Comparison of ENCODE assay signal across 14 cellular contexts in the genomic region with DNA sequence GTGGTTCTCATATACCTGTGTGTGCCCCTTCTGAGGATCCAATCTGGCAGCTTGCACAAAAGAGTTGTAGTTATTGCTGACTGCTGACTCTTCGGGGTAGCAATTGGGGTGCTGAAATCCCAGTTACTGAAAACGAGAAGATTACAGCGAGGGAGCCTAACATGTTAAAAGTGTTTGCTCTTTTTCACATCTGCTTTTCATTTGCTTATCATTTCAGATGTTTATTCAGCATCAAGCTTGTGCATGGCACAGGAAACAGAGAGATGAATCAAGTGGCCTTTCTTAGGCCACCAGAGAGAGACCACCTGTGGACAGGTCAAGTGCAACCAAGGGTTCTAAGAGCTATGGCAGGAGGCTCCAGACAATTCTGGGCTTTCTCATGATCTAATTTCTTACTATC. TPM values are rescaled to one million over a fixed set of nuclear protein-coding genes. Genes with fewer than 3 reads are reported as not detected.
DNase-seq lines count a peak whose midpoint lies in the region; ATAC-seq, FAIRE-seq and TF ChIP-seq lines count a peak whose summit lies in the region.
"Had no signal": no experiment of that assay in that cellular context is flagged by ENCODE, and none has a peak within 500 bp of the region (broad histone marks: within the 10 kb centered on the region; RNA-seq: fewer than 3 reads in every experiment).

No MANE protein-coding gene starts in this region.

- FAIRE-seq in GM12891 (lab: Jason Lieb, UNC) = no peak
- no peak for FAIRE-seq in GM12878 (lab: Jason Lieb, UNC)
- FAIRE-seq: A549 had no signal

- TF ChIP-seq EP300 in GM12878 (IDR thresholded peaks at IDR 0.05; ENCODE audit: borderline replicate concordance in 1 of 2, control insufficient read depth in 1 of 2, low read depth in 2 of 2, low read length in 2 of 2) = no peak

- SMC1A ChIA-PET in GM12878 (lab: Charles Lee; ENCODE audit: uncharacterized antibody, unreplicated experiment) = interaction anchor here (0.6 to 2.3 kb wide), 3 partner anchors 11 to 22 kb away, joined by 3 to 6 read pairs (median 5); no protein-coding TSS in a partner anchor

- peaks cover 9% of the 10 kb centered on the region for H3K79me2 ChIP-seq in GM12878 (ENCODE audit: control insufficient read depth, insufficient read depth, low read length)

- H3K36me3 ChIP-seq in GM12878 (ENCODE audit: control insufficient read depth in 2 of 2, insufficient read depth in 2 of 2, low read length in 1 of 2) = no peaks in the 10 kb centered on the region; a peak in 2 of 4 replicates
- peaks cover 0 to 17% (median 3%) of the 10 kb centered on the region in 6 donors for H3K36me3 ChIP-seq in spleen

- H3K27me3 ChIP-seq in HL-60 (ENCODE audit: insufficient read depth, poor library complexity, severe bottlenecking) = no peaks in the 10 kb centered on the region
- H3K27me3 ChIP-seq in GM12878 (replicated peaks in 1 of 2; ENCODE audit: control insufficient read depth in 2 of 2, insufficient read depth in 2 of 2, low read length in 1 of 2) = no peaks in the 10 kb centered on the region
- no peaks in the 10 kb centered on the region for H3K27me3 ChIP-seq in spleen (replicated peaks in 1 of 7)

- TF ChIP-seq POLR2A in GM12891 (IDR thresholded peaks at IDR 0.05; ENCODE audit: low read depth, low read length) (no peak), GM12878 (IDR thresholded peaks at IDR 0.05; ENCODE audit: low read depth, low read length) (no peak), spleen (IDR thresholded peaks at IDR 0.05) (no peak)

- WGBS in GM12878 (ENCODE audit: insufficient coverage, insufficient replicate concordance, low lambda C conversion rate, missing lambda C conversion rate) = 0% methylated on average over 3 of the region's 3 CpGs
- WGBS in spleen, 5 donors = 56 to 86% (median 61%) methylated on average over 3 of the region's 3 CpGs

- H3K27ac ChIP-seq in HL-60 (replicated peaks) = peak overlapping the region; percentile 94
- H3K27ac ChIP-seq in GM12878 (ENCODE audit: control insufficient read depth, insufficient read depth) = peak overlapping the region; percentile 50
- peak overlapping the region in 5 of 8 donors; percentile 11 to 84 (median 36) for H3K27ac ChIP-seq in spleen
- H3K27ac ChIP-seq: A549, GM23248 had no signal

- in situ Hi-C loops in GM12878 (cut with MboI) = no loop called here

- ATAC-seq in GM12878 = no peak; the same call in 1 of the 3 replicates
- ATAC-seq: A549 had no signal

- peak overlapping the region; percentile 8; the same call in 1 of the 2 replicates for H3K9ac ChIP-seq in GM12878 (ENCODE audit: control insufficient read depth, insufficient read depth, low read length)
- H3K9ac ChIP-seq: GM23248 had no signal

- no peak overlapping the region; the same call in 1 of the 2 replicates for H2AFZ ChIP-seq in GM12878 (ENCODE audit: control insufficient read depth, low read depth, low read length)
- H2AFZ ChIP-seq: GM23248 had no signal

- H3K4me2 ChIP-seq in GM12878 (ENCODE audit: control insufficient read depth, insufficient read depth) = no peak overlapping the region
- H3K4me2 ChIP-seq: A549 had no signal

- POLR2A ChIA-PET in GM12878 (lab: Charles Lee) = interaction anchor here (0.8 to 1.1 kb wide), 2 partner anchors 11 to 133 kb away, joined by 3 to 5 read pairs; no protein-coding TSS in a partner anchor

- TF ChIP-seq CTCF in HL-60 (IDR thresholded peaks at IDR 0.05; ENCODE audit: insufficient read depth, low read length) = no peak
- TF ChIP-seq CTCF in GM12878 (IDR thresholded peaks at IDR 0.05 in 2 of 3, conservative IDR thresholded peaks at IDR 0.05 in 1 of 3; ENCODE audit: control insufficient read depth in 2 of 3, extremely low read depth in 1 of 3, insufficient read depth in 1 of 3, low read depth in 3 of 3, low read length in 3 of 3) = no peak
- no peak for TF ChIP-seq CTCF in spleen (IDR thresholded peaks at IDR 0.05 in 8 of 11, conservative IDR thresholded peaks at IDR 0.05 in 3 of 11)

- H3K4me3 ChIP-seq in HL-60 (replicated peaks; ENCODE audit: insufficient read depth, low read length) (no peak overlapping the region), GM12878 (no peak overlapping the region), spleen (no peak overlapping the region)
- H3K4me3 ChIP-seq: A549, GM23248 had no signal

- H4K20me1 ChIP-seq in GM12878 (ENCODE audit: control insufficient read depth, insufficient read depth) = no peaks in the 10 kb centered on the region

- no TSS peak for BruUV-seq in GM12878 (replicated peaks; lab: Mats Ljungman, UMichigan)

- DNase-seq in GM12891 (ENCODE audit: insufficient read length, low spot score) (no peak), HL-60 (ENCODE audit: low read depth in 1 of 2, low spot score in 1 of 2) (no peak), GM12878 (ENCODE audit: low read depth, low spot score) (no peak), spleen (no peak), NCI-H146 treated with DMSO at 0.1 percent for 48 hours (lab: John Stamatoyannopoulos, UW; ENCODE audit: unreplicated experiment) (no peak), AML-193 (lab: John Stamatoyannopoulos, UW) (no peak), GM19240 (ENCODE audit: insufficient read length, low spot score) (no peak)
- DNase-seq: Caco-2; CD8-positive, alpha-beta memory T cell; H7; IMR-90; KBM-7 had no signal

- TF ChIP-seq RAD21 in GM12878 (IDR thresholded peaks at IDR 0.05; ENCODE audit: insufficient read depth, low read depth, low read length) = no peak

- RAD21 ChIA-PET in GM12878 (lab: Charles Lee; ENCODE audit: unreplicated experiment) = interaction anchor here (2.3 to 2.5 kb wide), 2 partner anchors 12 to 15 kb away, joined by 8 to 14 read pairs; no protein-coding TSS in a partner anchor

- peaks cover 3% of the 10 kb centered on the region; the same call in 2 of the 3 replicates for H3K9me3 ChIP-seq in GM12878 (replicated peaks; ENCODE audit: control insufficient read depth, insufficient read depth, low read length)
- peaks cover 0 to 9% (median 3%) of the 10 kb centered on the region in 8 donors for H3K9me3 ChIP-seq in spleen

- intact Hi-C loops in GM12878 (cut with micrococcal nuclease; ENCODE audit: unreplicated experiment) (no loop called here), spleen (cut with DNase I; ENCODE audit: low total_unique reads) (no loop called here)

- CTCF ChIA-PET in GM12878 (lab: Yijun Ruan, JAX) = interaction anchor here (0.6 to 2.6 kb wide), 5 partner anchors 10 to 115 kb away, joined by 3 to 13 read pairs (median 3); a partner anchor contains a TSS

- H3K4me1 ChIP-seq in GM12878 (ENCODE audit: control insufficient read depth, insufficient read depth, low read length) = peaks cover 35% of the 10 kb centered on the region
- H3K4me1 ChIP-seq in spleen = peaks cover 0 to 67% (median 17%) of the 10 kb centered on the region in 6 donors
- H3K4me1 ChIP-seq: Caco-2 had no signal

TF ChIP-seq in GM12891, 5 proteins besides CTCF, POLR2A, EP300 and RAD21:
- TF ChIP-seq POU2F2 (IDR thresholded peaks at IDR 0.05; ENCODE audit: low read depth, low read length) (no peak), SPI1 (IDR thresholded peaks at IDR 0.05; ENCODE audit: low read depth, low read length) (peak; percentile 64), TAF1 (IDR thresholded peaks at IDR 0.05; ENCODE audit: low read depth, low read length) (no peak), POLR2AphosphoS5 (IDR thresholded peaks at IDR 0.05; ENCODE audit: low read depth, low read length) (no peak), PAX5 (IDR thresholded peaks at IDR 0.05; ENCODE audit: insufficient read depth, low read length, severe bottlenecking) (no peak)
TF ChIP-seq in GM12891: peak in this region for 1.

TF ChIP-seq in GM12878, 131 proteins besides CTCF, POLR2A, EP300 and RAD21 (continues in another document):
- TF ChIP-seq TBL1XR1 (IDR thresholded peaks at IDR 0.05; ENCODE audit: low read depth, low read length) = no peak

RNA-seq across cellular contexts. Expression of a gene that starts 16.9 kb away (rescaled TPM):
- polyA plus RNA-seq in GM12891 (2012; ENCODE audit: low read depth, missing spikeins) = 11.0 TPM
- total RNA-seq in GM12878 (2013; cell fraction: nucleolus; rRNA removed) = 40.7 and 40.8 TPM in 2 replicates
- total RNA-seq in GM12878 (2014; rRNA removed) (19.6 and 22.2 TPM in 2 replicates), GM12878 (2014; rRNA removed; fragmentation: Illumina TruSeq; extraction: Trizol) (16.8 and 18.9 TPM in 2 replicates), GM12878 (2021) (15.9 and 17.1 TPM in 2 replicates), spleen (10 to 100 TPM; 13.3 to 31.3 (median 19.7) TPM)
- 3.5 TPM for polyA plus RNA-seq in GM12878 (2011; ENCODE audit: low read depth)
- polyA plus RNA-seq in GM12878 (2011; rRNA removed) (16.0 and 23.7 TPM in 2 replicates), GM12878 (2014; fragmentation: Illumina TruSeq; extraction: Trizol) (11.1 and 13.4 TPM in 2 replicates), GM12878 (2014; fragmentation: Nextera tagmentation; extraction: Ambion mirVana) (10 to 100 TPM; 24.3 to 32.7 TPM), GM12878 (2014; rRNA removed) (21.0 and 22.1 TPM in 2 replicates), GM12878 (2016; fragmentation: Nextera tagmentation; extraction: Ambion mirVana) (10 to 100 TPM; 34.5 to 35.6 TPM), spleen (10 to 100 TPM; 13.6 to 18.4 (median 16.7) TPM)
- polyA plus RNA-seq in GM12878 (2011; cell fraction: cytosol; rRNA removed) = 39.0 and 39.3 TPM in 2 replicates
- polyA plus RNA-seq in GM12878 (2011; cell fraction: nucleus; rRNA removed) = 24.1 and 24.3 TPM in 2 replicates
- 10.1 and 10.7 TPM in 2 replicates for polyA plus RNA-seq in GM12878 (2012)
- polyA minus RNA-seq in GM12878 (2011; rRNA and poly(A)+ RNA removed) = 46.4 and 56.1 TPM in 2 replicates
- polyA minus RNA-seq in GM12878 (2011; cell fraction: cytosol; rRNA and poly(A)+ RNA removed) = 10.9 and 13.9 TPM in 2 replicates
- 15.1 and 23.2 TPM in 2 replicates for polyA minus RNA-seq in GM12878 (2011; cell fraction: nucleus; rRNA and poly(A)+ RNA removed)

Comparison
In these comparisons a context has a peak if more than half of its experiments do, and no peak if none do; other contexts are left out.
1. H3K27ac ChIP-seq: peak in every context shown above with its lines; median percentile 94 in HL-60; 50 in GM12878; 36 in spleen.